1 cellular context compared by ENCODE assay signal in genomic region chr2:186588940-186589732, GRCh38.
TF ChIP-seq lines count a peak whose summit lies in the region.

No MANE protein-coding gene starts in this region.

TF ChIP-seq in K562, 482 proteins besides CTCF, POLR2A, EP300 and RAD21 (continued from another document):
- TF ChIP-seq ZBTB49 (CRISPR knock-in tag; IDR thresholded peaks at IDR 0.05; ENCODE audit: borderline replicate concordance) (0 out of 2 replicates have a peak, but pooled peaks have one; percentile 23), MBD1 (CRISPR knock-in tag; IDR thresholded peaks at IDR 0.05) (0 out of 2 replicates have a peak, but pooled peaks have one; percentile 69), ZNF79 (CRISPR knock-in tag; IDR thresholded peaks at IDR 0.05; ENCODE audit: low read depth) (0 out of 2 replicates have a peak, but pooled peaks have one; percentile 20)
TF ChIP-seq in K562: peak in this region for 22.
